9 cellular contexts compared by ENCODE assay signal in the genomic region with DNA sequence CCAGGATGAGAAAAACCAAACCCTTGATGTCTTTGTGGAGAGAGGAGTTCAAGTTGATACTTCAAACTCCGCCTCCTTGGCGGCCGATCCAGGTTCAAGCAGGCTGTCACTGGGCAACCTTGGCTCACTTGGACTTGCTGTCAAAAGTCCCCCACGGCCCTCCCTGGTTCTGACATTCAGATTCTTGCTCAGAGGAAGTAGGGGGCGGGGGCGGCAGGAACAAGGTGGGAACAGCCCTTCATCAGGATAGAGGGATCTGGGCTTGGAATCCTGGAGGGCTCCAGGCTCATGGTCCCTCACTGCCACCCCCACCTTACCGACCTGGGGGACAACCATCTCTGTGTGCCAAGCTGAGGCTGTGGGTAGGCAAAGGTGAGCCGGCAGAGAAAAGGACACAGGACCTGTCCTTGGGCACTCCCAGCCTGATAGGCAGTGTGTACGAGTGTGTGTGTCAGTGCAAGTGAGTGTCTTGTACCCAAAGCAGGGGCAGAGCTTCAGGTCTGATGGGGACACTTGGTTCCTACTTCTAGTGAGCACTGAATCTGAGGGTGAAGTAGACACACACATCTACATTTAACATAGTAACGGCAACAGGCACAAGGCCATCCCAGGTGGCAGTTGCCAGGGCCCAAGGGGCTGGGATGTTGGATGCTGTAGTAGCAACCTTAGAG. TPM values are rescaled to one million over a fixed set of nuclear protein-coding genes. Genes with fewer than 3 reads are reported as not detected.
DNase-seq lines count a peak whose midpoint lies in the region; ATAC-seq and TF ChIP-seq lines count a peak whose summit lies in the region.
"Had no signal": no experiment of that assay in that cellular context is flagged by ENCODE, and none has a peak within 500 bp of the region (broad histone marks: within the 10 kb centered on the region; RNA-seq: fewer than 3 reads in every experiment).

No MANE protein-coding gene starts in this region.

- peaks cover 77 to 81% of the 10 kb centered on the region in 2 donors for H3K36me3 Mint-ChIP-seq in activated naive CD4-positive, alpha-beta T cell treated with anti-CD3 and anti-CD28 coated beads, Interleukin-2, amount 50 U/mL, for 72 hours

- ATAC-seq in activated naive CD4-positive, alpha-beta T cell treated with anti-CD3 and anti-CD28 coated beads, Interleukin-2, amount 50 U/mL, for 72 hours, result no peak
- no peak for ATAC-seq in GM18502 (IDR thresholded peaks at IDR 0.05; ENCODE audit: poor library complexity, unreplicated experiment)

- no peak overlapping the region for H3K4me3 ChIP-seq in AG04450 (ENCODE audit: low read depth, low read length)
- peak overlapping the region; percentile 100 for H3K4me3 ChIP-seq in Jurkat, Clone E6-1 (ENCODE audit: low read length)
- H3K4me3 ChIP-seq in muscle layer of duodenum (ENCODE audit: low read depth in 1 of 2, low read length in 2 of 2), result peak overlapping the region in 1 of 2 donors; percentile 8

- peak overlapping the region; percentile 3 for H3K27ac ChIP-seq in AG04450 (ENCODE audit: low read depth, low read length)
- H3K27ac ChIP-seq in muscle layer of duodenum (ENCODE audit: low read length), result peak overlapping the region; percentile 83

- no peaks in the 10 kb centered on the region for H3K9me3 Mint-ChIP-seq in activated naive CD4-positive, alpha-beta T cell treated with anti-CD3 and anti-CD28 coated beads, Interleukin-2, amount 50 U/mL, for 72 hours

- no peaks in the 10 kb centered on the region for H3K36me3 ChIP-seq in muscle layer of duodenum (ENCODE audit: control insufficient read depth in 1 of 2, insufficient read depth in 2 of 2, low read length in 2 of 2)

- CTCF ChIA-PET in AG04450 (lab: Charles Lee), result interaction anchor here (0.7 kb wide), 1 partner anchor 1744 kb away, joined by 4 read pairs; no protein-coding TSS in a partner anchor

- peak overlapping the region; percentile 100 for H3K27ac Mint-ChIP-seq in activated naive CD4-positive, alpha-beta T cell treated with anti-CD3 and anti-CD28 coated beads, Interleukin-2, amount 50 U/mL, for 72 hours

- H3K27me3 ChIP-seq in AG04450 (ENCODE audit: control insufficient read depth, insufficient read depth, low read length) (no peaks in the 10 kb centered on the region), muscle layer of duodenum (ENCODE audit: low read depth, low read length) (no peaks in the 10 kb centered on the region)

- POLR2A ChIA-PET in AG04450 (lab: Yijun Ruan, JAX), result interaction anchor here (1.0 kb wide), 1 partner anchor 12 kb away, joined by 3 read pairs; no protein-coding TSS in a partner anchor

- no peak for DNase-seq in AG04450 (ENCODE audit: low read depth, low spot score)
- DNase-seq in Jurkat, Clone E6-1 (ENCODE audit: low read depth, low spot score), result peak; percentile 71
- DNase-seq in activated naive CD4-positive, alpha-beta T cell treated with anti-CD3 and anti-CD28 coated beads, Interleukin-2, amount 50 U/mL, for 72 hours (ENCODE audit: low spot score in 2 of 2), result no peak
- no peak for DNase-seq in GDM1 (lab: John Stamatoyannopoulos, UW)
- DNase-seq in GM19240 (ENCODE audit: insufficient read length, low spot score), result no peak
- no peak for DNase-seq in mesenteric fat pad (ENCODE audit: low spot score)

- TF ChIP-seq CTCF in AG04450 (IDR thresholded peaks at IDR 0.05; ENCODE audit: low read depth, low read length), result no peak

- peaks cover 29 to 32% of the 10 kb centered on the region in 2 donors for H3K4me1 ChIP-seq in muscle layer of duodenum (ENCODE audit: control insufficient read depth in 1 of 2, insufficient read depth in 2 of 2, low read length in 2 of 2)

- H3K9me3 ChIP-seq in AG04450 (ENCODE audit: control insufficient read depth, insufficient read depth, low read length) (no peaks in the 10 kb centered on the region), muscle layer of duodenum (ENCODE audit: control insufficient read depth in 1 of 2, low read length in 2 of 2) (no peaks in the 10 kb centered on the region)

RNA-seq across cellular contexts. Expression of a gene that starts 6.6 kb away (rescaled TPM):
- polyA plus RNA-seq in AG04450 (2011; rRNA removed), result 1.5 and 1.7 TPM in 2 replicates
- 1.8 and 2.3 TPM in 2 replicates for polyA minus RNA-seq in AG04450 (2011; rRNA and poly(A)+ RNA removed)
- 13.8 TPM for polyA plus RNA-seq in Jurkat, Clone E6-1 (2012; ENCODE audit: insufficient read depth, insufficient read length)
- 100 to 1,000 TPM in 1 of 2 donors, 10 to 100 TPM in 1; 19.2 to 123 TPM for total RNA-seq in activated naive CD4-positive, alpha-beta T cell treated with anti-CD3 and anti-CD28 coated beads, Interleukin-2, amount 50 U/mL, for 72 hours
- total RNA-seq in mesenteric fat pad, result 1.3 TPM

RNA-seq across cellular contexts. Expression of a gene that starts 16.8 kb away (rescaled TPM):
- 178 and 191 TPM in 2 replicates for polyA plus RNA-seq in AG04450 (2011; rRNA removed)
- 69.3 and 73.1 TPM in 2 replicates for polyA minus RNA-seq in AG04450 (2011; rRNA and poly(A)+ RNA removed)
- polyA plus RNA-seq in Jurkat, Clone E6-1 (2012; ENCODE audit: insufficient read depth, insufficient read length), result 211 TPM
- 100 to 1,000 TPM; 105 to 141 TPM for total RNA-seq in activated naive CD4-positive, alpha-beta T cell treated with anti-CD3 and anti-CD28 coated beads, Interleukin-2, amount 50 U/mL, for 72 hours
- 61.9 TPM for total RNA-seq in mesenteric fat pad

RNA-seq across cellular contexts. Expression of a gene that starts 54.5 kb away (rescaled TPM):
- polyA plus RNA-seq in AG04450 (2011; rRNA removed), result not detected in 2 replicates
- polyA minus RNA-seq in AG04450 (2011; rRNA and poly(A)+ RNA removed), result not detected in 2 replicates
- not detected for polyA plus RNA-seq in Jurkat, Clone E6-1 (2012; ENCODE audit: insufficient read depth, insufficient read length)
- total RNA-seq in activated naive CD4-positive, alpha-beta T cell treated with anti-CD3 and anti-CD28 coated beads, Interleukin-2, amount 50 U/mL, for 72 hours, result not detected
- 0.35 TPM for total RNA-seq in mesenteric fat pad
- total RNA-seq: Daoy had no signal
